Comparison of ENCODE assay signal across 8 cellular contexts in the genomic region with DNA sequence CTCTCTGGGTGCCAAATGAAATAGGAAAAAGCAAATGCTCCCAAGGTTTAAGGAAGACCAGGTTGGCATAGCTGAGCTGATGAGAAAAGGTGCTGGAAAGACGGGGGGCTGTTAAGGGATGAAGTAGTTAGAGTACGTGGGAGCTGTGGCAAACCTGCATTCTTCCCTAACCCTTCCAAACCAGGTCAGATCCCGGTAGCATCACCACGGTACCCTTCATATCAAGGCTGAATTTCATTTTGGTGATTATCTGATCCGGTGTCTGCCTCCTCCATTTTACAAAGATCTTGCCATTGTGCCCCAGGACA.
A peak's percentile ranks its signal among the peaks of the same experiment; 100 is the strongest.
DNase-seq lines count a peak whose midpoint lies in the region; ATAC-seq and TF ChIP-seq lines count a peak whose summit lies in the region.

No MANE protein-coding gene starts in this region.

- peak overlapping the region; percentile 91 for H3K27ac Mint-ChIP-seq in HFFc6
- H3K27ac Mint-ChIP-seq in activated CD8-positive, alpha-beta T cell treated with anti-CD3 and anti-CD28 coated beads, Interleukin-2, amount 10 ng/mL, durations not matched to agents 7 days and 5 days: peak overlapping the region; percentile 74
- H3K27ac Mint-ChIP-seq in stimulated activated effector memory CD8-positive, alpha-beta T cell treated with anti-CD3 and anti-CD28 coated beads, Interleukin-12 subunit alpha, Interleukin-12 subunit beta, amount 100 ng/mL, for 72 hours: peak overlapping the region; percentile 92

- no peaks in the 10 kb centered on the region for H3K9me3 Mint-ChIP-seq in HFFc6
- no peaks in the 10 kb centered on the region for H3K9me3 Mint-ChIP-seq in activated CD8-positive, alpha-beta T cell treated with anti-CD3 and anti-CD28 coated beads, Interleukin-2, amount 10 ng/mL, durations not matched to agents 7 days and 5 days (ENCODE audit: insufficient read depth)
- no peaks in the 10 kb centered on the region for H3K9me3 Mint-ChIP-seq in stimulated activated effector memory CD8-positive, alpha-beta T cell treated with anti-CD3 and anti-CD28 coated beads, Interleukin-12 subunit alpha, Interleukin-12 subunit beta, amount 100 ng/mL, for 72 hours

- CTCF ChIA-PET in activated CD8-positive, alpha-beta T cell treated with anti-CD3 and anti-CD28 coated beads, Interleukin-2, amount 10 ng/mL, durations not matched to agents 7 days and 5 days (lab: Charles Lee): interaction anchor here (0.8 to 2.1 kb wide), 6 partner anchors 12 to 108 kb away, joined by 3 to 12 read pairs (median 8); no protein-coding TSS in a partner anchor

- POLR2A ChIA-PET in activated CD8-positive, alpha-beta T cell treated with anti-CD3 and anti-CD28 coated beads, Interleukin-2, amount 10 ng/mL, durations not matched to agents 7 days and 5 days (lab: Charles Lee): interaction anchor here (0.6 to 1.3 kb wide), 8 partner anchors 15 to 107 kb away, joined by 3 to 9 read pairs (median 4); no protein-coding TSS in a partner anchor

- peak overlapping the region; percentile 25; the same call in 1 of the 2 replicates for H3K4me3 ChIP-seq in iPS-18c (ENCODE audit: insufficient read depth, low read depth, low read length)

- no peak for ATAC-seq in activated CD8-positive, alpha-beta T cell treated with anti-CD3 and anti-CD28 coated beads, Interleukin-2, amount 10 ng/mL, durations not matched to agents 7 days and 5 days
- no peak for ATAC-seq in stimulated activated effector memory CD8-positive, alpha-beta T cell treated with anti-CD3 and anti-CD28 coated beads, Interleukin-12 subunit alpha, Interleukin-12 subunit beta, amount 100 ng/mL, for 72 hours
- ATAC-seq in GM21717 (IDR thresholded peaks at IDR 0.05; ENCODE audit: unreplicated experiment) (no peak), HG03095 (IDR thresholded peaks at IDR 0.05; ENCODE audit: unreplicated experiment) (no peak)

- DNase-seq in HFFc6: no peak
- no peak for DNase-seq in activated CD8-positive, alpha-beta T cell treated with anti-CD3 and anti-CD28 coated beads, Interleukin-2, amount 10 ng/mL, durations not matched to agents 7 days and 5 days
- DNase-seq in stimulated activated effector memory CD8-positive, alpha-beta T cell treated with anti-CD3 and anti-CD28 coated beads, Interleukin-12 subunit alpha, Interleukin-12 subunit beta, amount 100 ng/mL, for 72 hours (ENCODE audit: low spot score in 2 of 2): no peak
- DNase-seq in NCI-H2171 treated with DMSO at 0.1 percent for 48 hours (lab: John Stamatoyannopoulos, UW): no peak
- DNase-seq in dermis blood vessel endothelial cell: no peak

- peaks cover 21% of the 10 kb centered on the region for H3K4me1 Mint-ChIP-seq in HFFc6 (ENCODE audit: low read depth)
- H3K4me1 Mint-ChIP-seq in activated CD8-positive, alpha-beta T cell treated with anti-CD3 and anti-CD28 coated beads, Interleukin-2, amount 10 ng/mL, durations not matched to agents 7 days and 5 days (ENCODE audit: low read depth): peaks cover 50% of the 10 kb centered on the region
- peaks cover 26% of the 10 kb centered on the region for H3K4me1 Mint-ChIP-seq in stimulated activated effector memory CD8-positive, alpha-beta T cell treated with anti-CD3 and anti-CD28 coated beads, Interleukin-12 subunit alpha, Interleukin-12 subunit beta, amount 100 ng/mL, for 72 hours

- H3K9me3 ChIP-seq in iPS-18c (ENCODE audit: control insufficient read depth, insufficient read depth, low read length): no peaks in the 10 kb centered on the region

- H3K27me3 Mint-ChIP-seq in HFFc6 (ENCODE audit: insufficient read depth): peaks cover 2% of the 10 kb centered on the region
- H3K27me3 Mint-ChIP-seq in activated CD8-positive, alpha-beta T cell treated with anti-CD3 and anti-CD28 coated beads, Interleukin-2, amount 10 ng/mL, durations not matched to agents 7 days and 5 days (ENCODE audit: low read depth): peaks cover 3% of the 10 kb centered on the region

- no peaks in the 10 kb centered on the region for H3K36me3 Mint-ChIP-seq in HFFc6 (ENCODE audit: low read depth)
- no peaks in the 10 kb centered on the region for H3K36me3 Mint-ChIP-seq in activated CD8-positive, alpha-beta T cell treated with anti-CD3 and anti-CD28 coated beads, Interleukin-2, amount 10 ng/mL, durations not matched to agents 7 days and 5 days (ENCODE audit: low read depth)
- no peaks in the 10 kb centered on the region for H3K36me3 Mint-ChIP-seq in stimulated activated effector memory CD8-positive, alpha-beta T cell treated with anti-CD3 and anti-CD28 coated beads, Interleukin-12 subunit alpha, Interleukin-12 subunit beta, amount 100 ng/mL, for 72 hours

- TF ChIP-seq CTCF in HFFc6 (IDR thresholded peaks at IDR 0.05): no peak

- peak overlapping the region; percentile 78 for H3K4me3 Mint-ChIP-seq in HFFc6
- H3K4me3 Mint-ChIP-seq in activated CD8-positive, alpha-beta T cell treated with anti-CD3 and anti-CD28 coated beads, Interleukin-2, amount 10 ng/mL, durations not matched to agents 7 days and 5 days: peak overlapping the region; percentile 52
- H3K4me3 Mint-ChIP-seq in stimulated activated effector memory CD8-positive, alpha-beta T cell treated with anti-CD3 and anti-CD28 coated beads, Interleukin-12 subunit alpha, Interleukin-12 subunit beta, amount 100 ng/mL, for 72 hours: peak overlapping the region; percentile 60
